In the genomic region with DNA sequence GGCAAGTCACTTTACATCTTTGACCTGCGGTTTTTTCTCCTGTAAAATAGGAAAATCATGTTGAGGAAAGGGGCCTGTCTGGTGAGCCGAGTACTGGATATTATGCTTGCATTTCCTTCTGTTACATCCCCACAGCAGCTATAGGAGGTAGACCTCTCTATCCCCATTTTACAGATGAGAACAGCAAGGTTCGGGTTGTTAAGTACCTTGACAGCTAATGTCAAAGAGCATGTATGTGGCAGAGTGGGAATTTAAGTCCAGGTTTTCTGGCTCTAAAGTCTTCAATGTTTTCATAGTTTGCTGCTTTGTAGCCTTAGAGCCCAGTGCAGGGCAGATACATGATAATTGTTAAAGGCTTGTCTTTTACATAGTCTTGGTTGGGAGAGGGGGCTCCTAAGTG, we compare ENCODE assay signal across 24 cellular contexts. TPM values are rescaled to one million over a fixed set of nuclear protein-coding genes. Genes with fewer than 3 reads are reported as not detected.
DNase-seq lines count a peak whose midpoint lies in the region; ATAC-seq and TF ChIP-seq lines count a peak whose summit lies in the region.
"Had no signal": no experiment of that assay in that cellular context is flagged by ENCODE, and none has a peak within 500 bp of the region (broad histone marks: within the 10 kb centered on the region; RNA-seq: fewer than 3 reads in every experiment).

No MANE protein-coding gene starts in this region.

- TF ChIP-seq POLR2A in heart left ventricle (IDR thresholded peaks at IDR 0.05): no peak

- CTCF ChIA-PET in T-cell (lab: Charles Lee): no interaction called here

- TF ChIP-seq CTCF in type B pancreatic cell (conservative IDR thresholded peaks at IDR 0.05): no peak
- no peak for TF ChIP-seq CTCF in heart left ventricle (IDR thresholded peaks at IDR 0.05)

- DNase-seq in stimulated activated naive CD8-positive, alpha-beta T cell treated with anti-CD3 and anti-CD28 coated beads, Interleukin-15, Interleukin-2, amounts not matched to agents 100 U/mL and 50 U/mL, for 24 hours: no peak
- DNase-seq in T-cell (no peak), type B pancreatic cell (ENCODE audit: extremely low spot score, unreplicated experiment) (no peak), heart left ventricle (no peak), AG08395 (ENCODE audit: low spot score) (no peak)
- DNase-seq in effector memory CD8-positive, alpha-beta T cell: no peak
- DNase-seq: activated CD8-positive, alpha-beta memory T cell treated with anti-CD3 and anti-CD28 coated beads for 24 hours; activated effector memory CD4-positive, alpha-beta T cell treated with Interleukin-2 at 50 U/mL for 16 hours; KG1; mucosa of descending colon; NCI-H1105 treated with DMSO at 0.1 percent for 48 hours; NCI-H526 treated with DMSO at 0.1 percent for 48 hours; PC-9; sigmoid colon; stimulated activated CD4-positive, alpha-beta T cell treated with anti-CD3 and anti-CD28 coated beads, Interleukin-2, amount 100 ng/mL, for 24 hours had no signal

- no peaks in the 10 kb centered on the region for H3K27me3 ChIP-seq in heart left ventricle
- H3K27me3 ChIP-seq: sigmoid colon had no signal

- H3K36me3 Mint-ChIP-seq in stimulated activated naive CD8-positive, alpha-beta T cell treated with anti-CD3 and anti-CD28 coated beads, Interleukin-15, Interleukin-2, amounts not matched to agents 100 ng/mL and 50 ng/mL, for 24 hours (ENCODE audit: low read depth): peaks cover 26% of the 10 kb centered on the region
- peaks cover 11% of the 10 kb centered on the region for H3K36me3 Mint-ChIP-seq in T-cell
- peaks cover 6% of the 10 kb centered on the region for H3K36me3 Mint-ChIP-seq in effector memory CD8-positive, alpha-beta T cell (ENCODE audit: insufficient read depth)
- H3K36me3 Mint-ChIP-seq in type B pancreatic cell: no peaks in the 10 kb centered on the region

- peaks cover 72% of the 10 kb centered on the region for H3K4me1 Mint-ChIP-seq in stimulated activated naive CD8-positive, alpha-beta T cell treated with anti-CD3 and anti-CD28 coated beads, Interleukin-15, Interleukin-2, amounts not matched to agents 100 ng/mL and 50 ng/mL, for 24 hours (ENCODE audit: low read depth)
- peaks cover 53 to 68% (median 58%) of the 10 kb centered on the region in 3 donors for H3K4me1 Mint-ChIP-seq in T-cell
- H3K4me1 Mint-ChIP-seq in effector memory CD8-positive, alpha-beta T cell (ENCODE audit: low read depth in 2 of 2): peaks cover 28 to 44% of the 10 kb centered on the region in 2 donors
- peaks cover 25% of the 10 kb centered on the region for H3K4me1 Mint-ChIP-seq in type B pancreatic cell (ENCODE audit: unreplicated experiment)

- H3K27me3 Mint-ChIP-seq in stimulated activated naive CD8-positive, alpha-beta T cell treated with anti-CD3 and anti-CD28 coated beads, Interleukin-15, Interleukin-2, amounts not matched to agents 100 ng/mL and 50 ng/mL, for 24 hours: no peaks in the 10 kb centered on the region
- H3K27me3 Mint-ChIP-seq in T-cell (no peaks in the 10 kb centered on the region), type B pancreatic cell (no peaks in the 10 kb centered on the region)
- no peaks in the 10 kb centered on the region for H3K27me3 Mint-ChIP-seq in effector memory CD8-positive, alpha-beta T cell

- H3K36me3 ChIP-seq in heart left ventricle: peaks cover 0 to 5% (median 0%) of the 10 kb centered on the region in 9 donors

- no peak overlapping the region for H3K27ac ChIP-seq in heart left ventricle
- H3K27ac ChIP-seq: PC-9 had no signal

- H3K9me3 Mint-ChIP-seq in stimulated activated naive CD8-positive, alpha-beta T cell treated with anti-CD3 and anti-CD28 coated beads, Interleukin-15, Interleukin-2, amounts not matched to agents 100 ng/mL and 50 ng/mL, for 24 hours: no peaks in the 10 kb centered on the region
- H3K9me3 Mint-ChIP-seq in T-cell (no peaks in the 10 kb centered on the region), type B pancreatic cell (no peaks in the 10 kb centered on the region)
- no peaks in the 10 kb centered on the region for H3K9me3 Mint-ChIP-seq in effector memory CD8-positive, alpha-beta T cell
- H3K9me3 Mint-ChIP-seq: dendritic cell treated with granulocyte-macrophage colony-stimulating factor and Interleukin-4, amounts not matched to agents 40 ng/mL and 50 ng/mL, for 4 days had no signal

- 62 to 65% (median 64%) methylated on average over 3 of the region's 3 CpGs for WGBS in heart left ventricle, 4 donors

- no peak overlapping the region for H3K4me3 ChIP-seq in heart left ventricle
- H3K4me3 ChIP-seq: GM23338, mucosa of descending colon, PC-9, sigmoid colon had no signal

- H3K27ac Mint-ChIP-seq in stimulated activated naive CD8-positive, alpha-beta T cell treated with anti-CD3 and anti-CD28 coated beads, Interleukin-15, Interleukin-2, amounts not matched to agents 100 ng/mL and 50 ng/mL, for 24 hours: peak overlapping the region; percentile 81
- peak overlapping the region; percentile 91 to 95 for H3K27ac Mint-ChIP-seq in T-cell
- H3K27ac Mint-ChIP-seq in effector memory CD8-positive, alpha-beta T cell: peak overlapping the region; percentile 83 to 92
- H3K27ac Mint-ChIP-seq in type B pancreatic cell: peak overlapping the region; percentile 40
- H3K27ac Mint-ChIP-seq: dendritic cell treated with granulocyte-macrophage colony-stimulating factor and Interleukin-4, amounts not matched to agents 40 ng/mL and 50 ng/mL, for 4 days; GM23338 had no signal

- POLR2A ChIA-PET in T-cell (lab: Charles Lee): no interaction called here

- intact Hi-C loops in heart left ventricle (cut with DNase I): no loop called here

- H3K4me3 Mint-ChIP-seq in stimulated activated naive CD8-positive, alpha-beta T cell treated with anti-CD3 and anti-CD28 coated beads, Interleukin-15, Interleukin-2, amounts not matched to agents 100 ng/mL and 50 ng/mL, for 24 hours: no peak overlapping the region
- H3K4me3 Mint-ChIP-seq in T-cell (peak overlapping the region in 2 of 3 donors; percentile 88 to 90), type B pancreatic cell (peak overlapping the region; percentile 87)
- no peak overlapping the region for H3K4me3 Mint-ChIP-seq in effector memory CD8-positive, alpha-beta T cell
- H3K4me3 Mint-ChIP-seq: dendritic cell treated with granulocyte-macrophage colony-stimulating factor and Interleukin-4, amounts not matched to agents 40 ng/mL and 50 ng/mL, for 4 days; GM23338 had no signal

- no peaks in the 10 kb centered on the region for H3K9me3 ChIP-seq in heart left ventricle
- H3K9me3 ChIP-seq: mucosa of descending colon, sigmoid colon, SK-N-SH had no signal

- no peak for ATAC-seq in stimulated activated naive CD8-positive, alpha-beta T cell treated with anti-CD3 and anti-CD28 coated beads, Interleukin-15, Interleukin-2, amounts not matched to agents 100 U/mL and 50 U/mL, for 24 hours
- no peak for ATAC-seq in T-cell (replicated peaks in 1 of 4)
- no peak for ATAC-seq in effector memory CD8-positive, alpha-beta T cell (replicated peaks)
- no peak for ATAC-seq in heart left ventricle
- no peak for ATAC-seq in HG03175 (IDR thresholded peaks at IDR 0.05; ENCODE audit: unreplicated experiment)
- ATAC-seq: GM23338, left lobe of liver, mucosa of descending colon had no signal

- H3K4me1 ChIP-seq in heart left ventricle: peaks cover 0 to 60% (median 13%) of the 10 kb centered on the region in 12 donors

RNA-seq across cellular contexts. Expression of gene TMEM268, which starts 2.8 kb away (rescaled TPM):
- total RNA-seq in T-cell (10 to 100 TPM; 12.2 to 20.0 (median 18.3) TPM), type B pancreatic cell (ENCODE audit: low replicate concordance) (6.5 and 6.6 TPM in 2 replicates), heart left ventricle (1 to 10 TPM; 1.3 to 6.4 (median 3.7) TPM)
- polyA plus RNA-seq in heart left ventricle: 1 to 10 TPM in 1 of 2 donors, under 1 TPM in 1; 0.91 to 1.9 TPM

RNA-seq across cellular contexts. Expression of gene ATP6V1G1, which starts 26.4 kb away (rescaled TPM):
- total RNA-seq in T-cell (100 to 1,000 TPM in 4 of 5 donors, 10 to 100 TPM in 1; 99.2 to 109 (median 103) TPM), type B pancreatic cell (ENCODE audit: low replicate concordance) (110 and 147 TPM in 2 replicates), heart left ventricle (100 to 1,000 TPM in 2 of 9 donors, 10 to 100 TPM in 7; 58.1 to 135 (median 69.1) TPM)
- polyA plus RNA-seq in heart left ventricle: 100 to 1,000 TPM in 1 of 2 donors, 10 to 100 TPM in 1; 85.4 to 136 TPM

RNA-seq across cellular contexts. Expression of gene TEX53, which starts 43.7 kb away (rescaled TPM):
- total RNA-seq in T-cell (not detected), type B pancreatic cell (ENCODE audit: low replicate concordance) (not detected in 2 replicates), heart left ventricle (not detected)
- polyA plus RNA-seq in heart left ventricle: not detected
- total RNA-seq: GM23338, left lobe of liver, mucosa of descending colon, omental fat pad, PC-9, sigmoid colon had no signal
- polyA plus RNA-seq: esophagus, GM23338, sigmoid colon, SK-N-SH, thymus had no signal

Comparison
In these comparisons a context has a peak if more than half of its experiments do, and no peak if none do; other contexts are left out.
1. H3K27ac Mint-ChIP-seq: peak in every context shown above with its lines; median percentile 93 in T-cell; 88 in effector memory CD8-positive, alpha-beta T cell; 81 in stimulated activated naive CD8-positive, alpha-beta T cell treated with anti-CD3 and anti-CD28 coated beads, Interleukin-15, Interleukin-2, amounts not matched to agents 100 ng/mL and 50 ng/mL, for 24 hours; 40 in type B pancreatic cell.
2. H3K4me3 Mint-ChIP-seq: peak in T-cell (2 of 3) and type B pancreatic cell (single experiment); none in stimulated activated naive CD8-positive, alpha-beta T cell treated with anti-CD3 and anti-CD28 coated beads, Interleukin-15, Interleukin-2, amounts not matched to agents 100 ng/mL and 50 ng/mL, for 24 hours (single experiment) and effector memory CD8-positive, alpha-beta T cell (0 of 2).